23 cellular contexts compared by ENCODE assay signal in genomic region chr18:47490882-47491281, GRCh38.
A peak's percentile ranks its signal among the peaks of the same experiment; 100 is the strongest.
DNase-seq lines count a peak whose midpoint lies in the region; ATAC-seq and TF ChIP-seq lines count a peak whose summit lies in the region.
"Had no signal": no experiment of that assay in that cellular context is flagged by ENCODE, and none has a peak within 500 bp of the region (broad histone marks: within the 10 kb centered on the region; RNA-seq: fewer than 3 reads in every experiment).

No MANE protein-coding gene starts in this region.

- H3K9me3 ChIP-seq in left ventricle myocardium inferior (replicated peaks), result no peaks in the 10 kb centered on the region
- H3K9me3 ChIP-seq: right lobe of liver had no signal

- H3K27ac ChIP-seq in left ventricle myocardium inferior (replicated peaks), result no peak overlapping the region
- H3K27ac ChIP-seq: left lung, right lobe of liver, stomach had no signal

- intact Hi-C loops in Right ventricle myocardium superior (cut with DNase I), result no loop called here
- intact Hi-C loops in left ventricle myocardium inferior (cut with micrococcal nuclease), result no loop called here
- intact Hi-C loops in sciatic nerve (cut with DNase I), result no loop called here

- H3K4me1 ChIP-seq in left ventricle myocardium inferior, result peaks cover 7% of the 10 kb centered on the region
- H3K4me1 ChIP-seq: left lung, right lobe of liver, stomach had no signal

- H3K36me3 ChIP-seq in left ventricle myocardium inferior, result no peaks in the 10 kb centered on the region
- H3K36me3 ChIP-seq: left lung, right lobe of liver, stomach had no signal

- ATAC-seq in Right ventricle myocardium superior (ENCODE audit: poor library complexity) (peak; percentile 59), sciatic nerve (no peak)
- ATAC-seq: activated CD8-positive, alpha-beta T cell treated with anti-CD3 and anti-CD28 coated beads, Interleukin-2, amount 10 ng/mL, durations not matched to agents 7 days and 5 days; left lung; right lobe of liver; SK-N-SH treated with all-trans-retinoic acid at 6 μM for 48 hours had no signal

- no peak for TF ChIP-seq CTCF in left ventricle myocardium inferior (IDR thresholded peaks at IDR 0.05; ENCODE audit: borderline replicate concordance)
- no peak for TF ChIP-seq CTCF in fibroblast of mammary gland (conservative IDR thresholded peaks at IDR 0.05; ENCODE audit: control insufficient read depth, insufficient read depth, low read depth, low read length)

- peaks cover 14% of the 10 kb centered on the region for H3K27me3 ChIP-seq in left ventricle myocardium inferior (ENCODE audit: low read depth)
- H3K27me3 ChIP-seq: left lung, right lobe of liver, stomach had no signal

- H3K4me3 ChIP-seq in left ventricle myocardium inferior, result no peak overlapping the region
- H3K4me3 ChIP-seq in fibroblast of mammary gland (ENCODE audit: control insufficient read depth, low read depth, low read length), result no peak overlapping the region
- H3K4me3 ChIP-seq: left lung, right lobe of liver, stomach had no signal

- DNase-seq in Right ventricle myocardium superior (no peak), left ventricle myocardium inferior (no peak), M059J (ENCODE audit: low read depth) (peak; percentile 37), fibroblast of mammary gland (ENCODE audit: low read depth) (peak; percentile 2), LoVo (ENCODE audit: low spot score) (no peak), sciatic nerve (ENCODE audit: low spot score) (no peak), activated gamma-delta T cell treated with Interleukin-2 at 50 U/mL for 16 hours (no peak)
- DNase-seq: ACHN; activated CD8-positive, alpha-beta T cell treated with anti-CD3 and anti-CD28 coated beads, Interleukin-2, amount 10 ng/mL, durations not matched to agents 7 days and 5 days; activated T-cell treated with anti-CD3 and anti-CD28 coated beads for 4 hours; effector CD8-positive, alpha-beta T cell; erythroblast; glutamatergic neuron; KBM-7; left lung; NCI-H1417; NCI-H2029; NCI-H526; NK-92 treated with Interleukin-12 subunit alpha and Interleukin-12 subunit beta, amount 100 ng/mL, for 24 hours; right lobe of liver; stimulated activated CD4-positive, alpha-beta T cell treated with anti-CD3 and anti-CD28 coated beads, Interleukin-4, amount 100 ng/mL, for 1 hour; stomach had no signal

Comparison
In these comparisons a context has a peak if more than half of its experiments do, and no peak if none do; other contexts are left out.
1. DNase-seq: peak in M059J (single experiment) and fibroblast of mammary gland (single experiment); none in Right ventricle myocardium superior (single experiment), left ventricle myocardium inferior (single experiment), LoVo (single experiment), sciatic nerve (single experiment) and activated gamma-delta T cell treated with Interleukin-2 at 50 U/mL for 16 hours (single experiment).